10 cellular contexts compared by ENCODE assay signal in genomic region chr17:31392856-31393748, GRCh38. TPM values are rescaled to one million over a fixed set of nuclear protein-coding genes. Genes with fewer than 3 reads are reported as not detected.
A peak's percentile ranks its signal among the peaks of the same experiment; 100 is the strongest.
DNase-seq lines count a peak whose midpoint lies in the region; ATAC-seq and TF ChIP-seq lines count a peak whose summit lies in the region.
"Had no signal": no experiment of that assay in that cellular context is flagged by ENCODE, and none has a peak within 500 bp of the region (broad histone marks: within the 10 kb centered on the region; RNA-seq: fewer than 3 reads in every experiment).

No MANE protein-coding gene starts in this region.

- peaks cover 24 to 39% of the 10 kb centered on the region in 2 donors for H3K27me3 Mint-ChIP-seq in CD4-positive, alpha-beta memory T cell
- H3K27me3 Mint-ChIP-seq in neural progenitor cell (ENCODE audit: insufficient read depth, low read depth), result peaks cover 27% of the 10 kb centered on the region

- no peak overlapping the region for H3K9ac ChIP-seq in neural progenitor cell

- TF ChIP-seq EP300 in Ishikawa (IDR thresholded peaks at IDR 0.05; ENCODE audit: borderline replicate concordance), result no peak

- peaks cover 9% of the 10 kb centered on the region for H3K4me1 ChIP-seq in CD4-positive, alpha-beta memory T cell (ENCODE audit: insufficient read depth, low read length)
- peaks cover 5% of the 10 kb centered on the region for H3K4me1 ChIP-seq in neural progenitor cell

- CTCF ChIA-PET in CD4-positive, alpha-beta memory T cell (lab: Charles Lee; ENCODE audit: partially characterized antibody), result no interaction called here

- DNase-seq in CD4-positive, alpha-beta memory T cell, result no peak
- DNase-seq in neural progenitor cell (ENCODE audit: low spot score) (no peak), CD1c-positive myeloid dendritic cell (ENCODE audit: extremely low spot score) (no peak), H4 (ENCODE audit: low spot score) (no peak)
- DNase-seq: DMS153, uterus had no signal

- POLR2A ChIA-PET in CD4-positive, alpha-beta memory T cell (lab: Charles Lee; ENCODE audit: partially characterized antibody), result no interaction called here

- H2AFZ ChIP-seq in neural progenitor cell (replicated peaks), result no peak overlapping the region

- peaks cover 17% of the 10 kb centered on the region for H3F3A ChIP-seq in neural progenitor cell (ENCODE audit: low read depth)

- no peak overlapping the region for H3K4me2 ChIP-seq in neural progenitor cell

- H3K36me3 ChIP-seq in CD4-positive, alpha-beta memory T cell (ENCODE audit: insufficient read depth, low read length), result no peaks in the 10 kb centered on the region
- no peaks in the 10 kb centered on the region for H3K36me3 ChIP-seq in neural progenitor cell
- H3K36me3 ChIP-seq: uterus had no signal

- TF ChIP-seq RAD21 in Ishikawa (IDR thresholded peaks at IDR 0.05; ENCODE audit: low read depth), result no peak

- no peaks in the 10 kb centered on the region for H3K9me3 ChIP-seq in CD4-positive, alpha-beta memory T cell (ENCODE audit: control insufficient read depth in 1 of 2, low read length in 2 of 2)
- no peaks in the 10 kb centered on the region for H3K9me3 ChIP-seq in neural progenitor cell (ENCODE audit: low read depth)
- H3K9me3 ChIP-seq: uterus had no signal

- no peaks in the 10 kb centered on the region for H3K79me2 ChIP-seq in neural progenitor cell (ENCODE audit: low read depth)

- H3K36me3 Mint-ChIP-seq in CD4-positive, alpha-beta memory T cell, result no peaks in the 10 kb centered on the region
- H3K36me3 Mint-ChIP-seq in neural progenitor cell, result no peaks in the 10 kb centered on the region

- no peak overlapping the region for H3K4me3 ChIP-seq in CD4-positive, alpha-beta memory T cell (ENCODE audit: low read length in 2 of 2)
- H3K4me3 ChIP-seq in neural progenitor cell, result no peak overlapping the region

- H3K4me1 Mint-ChIP-seq in CD4-positive, alpha-beta memory T cell, result peaks cover 2 to 23% (median 5%) of the 10 kb centered on the region in 4 donors
- H3K4me1 Mint-ChIP-seq in neural progenitor cell, result peaks cover 18% of the 10 kb centered on the region

- TF ChIP-seq CTCF in neural progenitor cell (IDR thresholded peaks at IDR 0.05), result no peak

- H3K27me3 ChIP-seq in CD4-positive, alpha-beta memory T cell (ENCODE audit: insufficient read depth, low read length), result peaks cover 8% of the 10 kb centered on the region
- peaks cover 57% of the 10 kb centered on the region for H3K27me3 ChIP-seq in neural progenitor cell
- H3K27me3 ChIP-seq: uterus had no signal

- no peak overlapping the region for H3K27ac ChIP-seq in CD4-positive, alpha-beta memory T cell (ENCODE audit: low read depth, low read length)
- peak overlapping the region; percentile 75 for H3K27ac ChIP-seq in cingulate gyrus (ENCODE audit: low read depth, low read length)
- no peak overlapping the region for H3K27ac ChIP-seq in neural progenitor cell
- H3K27ac ChIP-seq: uterus had no signal

- intact Hi-C loops in CD4-positive, alpha-beta memory T cell (cut with micrococcal nuclease), result no loop called here

- H3K9me3 Mint-ChIP-seq in CD4-positive, alpha-beta memory T cell, result no peaks in the 10 kb centered on the region
- no peaks in the 10 kb centered on the region for H3K9me3 Mint-ChIP-seq in neural progenitor cell

- peak overlapping the region; percentile 58 to 82 (median 74) for H3K4me3 Mint-ChIP-seq in CD4-positive, alpha-beta memory T cell
- H3K4me3 Mint-ChIP-seq in neural progenitor cell, result peak overlapping the region; percentile 81

- ATAC-seq in GM21619 (IDR thresholded peaks at IDR 0.05; ENCODE audit: unreplicated experiment) (no peak), HG02970 (IDR thresholded peaks at IDR 0.05; ENCODE audit: low FRiP score, unreplicated experiment) (no peak)

- peaks cover 28% of the 10 kb centered on the region for H4K20me1 ChIP-seq in neural progenitor cell (ENCODE audit: low read depth)

- H3K27ac Mint-ChIP-seq in CD4-positive, alpha-beta memory T cell, result no peak overlapping the region
- H3K27ac Mint-ChIP-seq in neural progenitor cell, result no peak overlapping the region

TF ChIP-seq in Ishikawa, 13 proteins besides CTCF, POLR2A, EP300 and RAD21:
- no peak for TF ChIP-seq TEAD4 (IDR thresholded peaks at IDR 0.05)
- TF ChIP-seq, protein P1, sequence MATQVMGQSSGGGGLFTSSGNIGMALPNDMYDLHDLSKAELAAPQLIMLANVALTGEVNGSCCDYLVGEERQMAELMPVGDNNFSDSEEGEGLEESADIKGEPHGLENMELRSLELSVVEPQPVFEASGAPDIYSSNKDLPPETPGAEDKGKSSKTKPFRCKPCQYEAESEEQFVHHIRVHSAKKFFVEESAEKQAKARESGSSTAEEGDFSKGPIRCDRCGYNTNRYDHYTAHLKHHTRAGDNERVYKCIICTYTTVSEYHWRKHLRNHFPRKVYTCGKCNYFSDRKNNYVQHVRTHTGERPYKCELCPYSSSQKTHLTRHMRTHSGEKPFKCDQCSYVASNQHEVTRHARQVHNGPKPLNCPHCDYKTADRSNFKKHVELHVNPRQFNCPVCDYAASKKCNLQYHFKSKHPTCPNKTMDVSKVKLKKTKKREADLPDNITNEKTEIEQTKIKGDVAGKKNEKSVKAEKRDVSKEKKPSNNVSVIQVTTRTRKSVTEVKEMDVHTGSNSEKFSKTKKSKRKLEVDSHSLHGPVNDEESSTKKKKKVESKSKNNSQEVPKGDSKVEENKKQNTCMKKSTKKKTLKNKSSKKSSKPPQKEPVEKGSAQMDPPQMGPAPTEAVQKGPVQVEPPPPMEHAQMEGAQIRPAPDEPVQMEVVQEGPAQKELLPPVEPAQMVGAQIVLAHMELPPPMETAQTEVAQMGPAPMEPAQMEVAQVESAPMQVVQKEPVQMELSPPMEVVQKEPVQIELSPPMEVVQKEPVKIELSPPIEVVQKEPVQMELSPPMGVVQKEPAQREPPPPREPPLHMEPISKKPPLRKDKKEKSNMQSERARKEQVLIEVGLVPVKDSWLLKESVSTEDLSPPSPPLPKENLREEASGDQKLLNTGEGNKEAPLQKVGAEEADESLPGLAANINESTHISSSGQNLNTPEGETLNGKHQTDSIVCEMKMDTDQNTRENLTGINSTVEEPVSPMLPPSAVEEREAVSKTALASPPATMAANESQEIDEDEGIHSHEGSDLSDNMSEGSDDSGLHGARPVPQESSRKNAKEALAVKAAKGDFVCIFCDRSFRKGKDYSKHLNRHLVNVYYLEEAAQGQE (IDR thresholded peaks at IDR 0.05; ENCODE audit: low read depth), result peak; percentile 76
- no peak for TF ChIP-seq CEBPB (IDR thresholded peaks at IDR 0.05)
- no peak for TF ChIP-seq YY1 (IDR thresholded peaks at IDR 0.05; ENCODE audit: low read depth)
- TF ChIP-seq, protein P2, sequence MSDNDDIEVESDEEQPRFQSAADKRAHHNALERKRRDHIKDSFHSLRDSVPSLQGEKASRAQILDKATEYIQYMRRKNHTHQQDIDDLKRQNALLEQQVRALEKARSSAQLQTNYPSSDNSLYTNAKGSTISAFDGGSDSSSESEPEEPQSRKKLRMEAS (IDR thresholded peaks at IDR 0.05), result peak; percentile 51
- no peak for TF ChIP-seq TAF1 (IDR thresholded peaks at IDR 0.05; ENCODE audit: low read depth)
- no peak for TF ChIP-seq ZBTB7A (IDR thresholded peaks at IDR 0.05; ENCODE audit: low read depth)
- TF ChIP-seq FOXM1 (IDR thresholded peaks at IDR 0.05; ENCODE audit: borderline replicate concordance, low read depth), result no peak
- TF ChIP-seq CREB1 (IDR thresholded peaks at IDR 0.05; ENCODE audit: low read depth), result no peak
- no peak for TF ChIP-seq EGR1 (IDR thresholded peaks at IDR 0.05)
- TF ChIP-seq NFIC (IDR thresholded peaks at IDR 0.05), result no peak
- peak; percentile 53 for TF ChIP-seq USF1 (IDR thresholded peaks at IDR 0.05)
- no peak for TF ChIP-seq TCF12 (IDR thresholded peaks at IDR 0.05; ENCODE audit: low read depth)

RNA-seq across cellular contexts. Expression of gene RAB11FIP4, which starts 1.6 kb away (rescaled TPM):
- total RNA-seq in CD4-positive, alpha-beta memory T cell, result 10 to 100 TPM; 44.1 to 47.4 TPM
- polyA plus RNA-seq in CD4-positive, alpha-beta memory T cell, result 10 to 100 TPM in 1 of 2 donors, 1 to 10 TPM in 1; 8.3 to 15.9 TPM
- total RNA-seq in neural progenitor cell (ENCODE audit: low replicate concordance), result 10.2 and 19.1 TPM in 2 replicates
- 4.8 and 12.4 TPM in 2 replicates for total RNA-seq in H4 (2014; rRNA removed; shearing (Covaris generic))
